ENCODE assay signal across 1 cellular context in genomic region chr1:228109073-228109961, GRCh38.
TF ChIP-seq lines count a peak whose summit lies in the region.

Gene MRPL55 (minus strand): TSS chr1:228109299. CDS start chr1:228108260, 1,039 bp downstream.

TF ChIP-seq in HEK293, 187 proteins besides CTCF, POLR2A, EP300 and RAD21 (continued from another document and continues in another):
- TF ChIP-seq ZNF645 (tag by site-specific recombination; IDR thresholded peaks at IDR 0.05) (no peak), SETDB1 (IDR thresholded peaks at IDR 0.05; ENCODE audit: insufficient read length, low read length) (no peak), GLIS1 (tag by site-specific recombination; IDR thresholded peaks at IDR 0.05) (peak; percentile 96), ZNF610 (tag by site-specific recombination; IDR thresholded peaks at IDR 0.05; ENCODE audit: borderline replicate concordance) (0 out of 2 replicates have a peak, but pooled peaks have one; percentile 54), BCL11A (tag by site-specific recombination; IDR thresholded peaks at IDR 0.05; ENCODE audit: low read depth) (peak; percentile 81), GLI4 (tag by site-specific recombination; IDR thresholded peaks at IDR 0.05) (peak; percentile 93), ZBTB1 (tag by site-specific recombination; IDR thresholded peaks at IDR 0.05) (no peak), PRDM4 (tag by site-specific recombination; IDR thresholded peaks at IDR 0.05) (no peak), ZNF248 (tag by site-specific recombination; IDR thresholded peaks at IDR 0.05) (no peak), ZNF335 (tag by site-specific recombination; conservative IDR thresholded peaks at IDR 0.05) (peak; percentile 99), SP2 (tag by site-specific recombination; IDR thresholded peaks at IDR 0.05) (peak; percentile 99), ZNF18 (tag by site-specific recombination; IDR thresholded peaks at IDR 0.05) (peak; percentile 44; the same call in 1 of the 2 replicates), ZNF354C (tag by site-specific recombination; IDR thresholded peaks at IDR 0.05; ENCODE audit: borderline replicate concordance, low read depth) (no peak), TSHZ1 (tag by site-specific recombination; IDR thresholded peaks at IDR 0.05; ENCODE audit: borderline replicate concordance) (peak; percentile 11; the same call in 1 of the 2 replicates), ZBTB44 (tag by site-specific recombination; IDR thresholded peaks at IDR 0.05) (peak; percentile 98), KLF7 (tag by site-specific recombination; IDR thresholded peaks at IDR 0.05; ENCODE audit: borderline replicate concordance) (peak; percentile 86; the same call in 1 of the 2 replicates), ZNF623 (tag by site-specific recombination; IDR thresholded peaks at IDR 0.05) (0 out of 2 replicates have a peak, but pooled peaks have one; percentile 42), ZNF266 (tag by site-specific recombination; IDR thresholded peaks at IDR 0.05; ENCODE audit: low read depth) (no peak), ZNF549 (tag by site-specific recombination; IDR thresholded peaks at IDR 0.05) (no peak), ZNF558 (tag by site-specific recombination; IDR thresholded peaks at IDR 0.05) (no peak), MZF1 (tag by site-specific recombination; IDR thresholded peaks at IDR 0.05; ENCODE audit: borderline replicate concordance) (peak; percentile 73; the same call in 1 of the 2 replicates), GLIS2 (tag by site-specific recombination; IDR thresholded peaks at IDR 0.05) (peak; percentile 99), ZNF423 (tag by site-specific recombination; IDR thresholded peaks at IDR 0.05) (peak; percentile 89; the same call in 1 of the 2 replicates), ZNF555 (tag by site-specific recombination; conservative IDR thresholded peaks at IDR 0.05) (no peak), FEZF1 (tag by site-specific recombination; IDR thresholded peaks at IDR 0.05) (peak; percentile 81), KLF1 (tag by site-specific recombination; IDR thresholded peaks at IDR 0.05) (peak; percentile 98), KLF16 (tag by site-specific recombination; IDR thresholded peaks at IDR 0.05) (peak; percentile 99), ZNF514 (tag by site-specific recombination; IDR thresholded peaks at IDR 0.05) (no peak), ZNF843 (tag by site-specific recombination; IDR thresholded peaks at IDR 0.05) (peak; percentile 50), ZNF792 (tag by site-specific recombination; IDR thresholded peaks at IDR 0.05) (0 out of 2 replicates have a peak, but pooled peaks have one; percentile 13), ZBTB48 (tag by site-specific recombination; IDR thresholded peaks at IDR 0.05) (peak; percentile 85), GLI2 (tag by site-specific recombination; IDR thresholded peaks at IDR 0.05; ENCODE audit: borderline replicate concordance, low read depth) (no peak), EGR2 (tag by site-specific recombination; IDR thresholded peaks at IDR 0.05; ENCODE audit: low read depth) (peak; percentile 97), ZNF398 (tag by site-specific recombination; IDR thresholded peaks at IDR 0.05) (peak; percentile 95), ZNF530 (tag by site-specific recombination; IDR thresholded peaks at IDR 0.05; ENCODE audit: low read depth) (no peak), KLF17 (tag by site-specific recombination; IDR thresholded peaks at IDR 0.05) (peak; percentile 94), ZNF600 (tag by site-specific recombination; IDR thresholded peaks at IDR 0.05) (peak; percentile 83), REST (tag by site-specific recombination; IDR thresholded peaks at IDR 0.05) (peak; percentile 47; the same call in 1 of the 2 replicates), ZNF341 (tag by site-specific recombination; IDR thresholded peaks at IDR 0.05; ENCODE audit: low read depth) (peak; percentile 76), ZEB2 (tag by site-specific recombination; IDR thresholded peaks at IDR 0.05) (peak; percentile 94), ZNF416 (tag by site-specific recombination; IDR thresholded peaks at IDR 0.05) (no peak), ZBTB6 (tag by site-specific recombination; IDR thresholded peaks at IDR 0.05) (no peak)
